Comparison of ENCODE assay signal across 34 cellular contexts in genomic region chr12:77697126-77697525, GRCh38.
"Had no signal": no experiment of that assay in that cellular context is flagged by ENCODE, and none has a peak within 500 bp of the region (broad histone marks: within the 10 kb centered on the region; RNA-seq: fewer than 3 reads in every experiment).

No MANE protein-coding gene starts in this region.

- H3K36me3 Mint-ChIP-seq: activated CD8-positive, alpha-beta memory T cell treated with anti-CD3 and anti-CD28 coated beads, Interleukin-2, amount 10 ng/mL, durations not matched to agents 7 days and 5 days; activated naive CD4-positive, alpha-beta T cell treated with anti-CD3 and anti-CD28 coated beads, Interleukin-2, amount 50 U/mL, for 72 hours; activated naive CD8-positive, alpha-beta T cell treated with anti-CD3 and anti-CD28 coated beads for 36 hours had no signal

- H3K27ac Mint-ChIP-seq: activated B cell treated with CpG ODN at 0.5 μM for 24 hours; activated CD4-positive, alpha-beta memory T cell treated with anti-CD3 and anti-CD28 coated beads, Interleukin-2, amount 10 ng/mL, durations not matched to agents 7 days and 5 days; activated CD4-positive, alpha-beta T cell treated with anti-CD3 and anti-CD28 coated beads, Interleukin-2, amount 10 ng/mL, durations not matched to agents 24 days and 14 days; activated CD8-positive, alpha-beta memory T cell treated with anti-CD3 and anti-CD28 coated beads, Interleukin-2, amount 10 ng/mL, durations not matched to agents 7 days and 5 days; activated CD8-positive, alpha-beta T cell treated with anti-CD3 and anti-CD28 coated beads, Interleukin-2, amount 10 ng/mL, durations not matched to agents 7 days and 5 days; activated naive CD4-positive, alpha-beta T cell treated with anti-CD3 and anti-CD28 coated beads for 36 hours; activated naive CD4-positive, alpha-beta T cell treated with anti-CD3 and anti-CD28 coated beads, Interleukin-2, amount 50 U/mL, for 72 hours; activated naive CD8-positive, alpha-beta T cell treated with anti-CD3 and anti-CD28 coated beads for 36 hours; activated T-cell treated with anti-CD3 and anti-CD28 coated beads, Interleukin-2, amount 50 U/mL, for 72 hours; activated T-helper 1 cell treated with anti-CD3 and anti-CD28 coated beads, Interleukin-12 subunit alpha, Interleukin-12 subunit beta, Interleukin-2, Interleukin-4 antibody, amounts not matched to agents 30 ng/mL and 10 ng/mL and 1 ng/mL, durations not matched to agents 14 hours and 24 hours and 36 hours; activated T-helper 17 cell treated with anti-CD3 and anti-CD28 coated beads, Interleukin-2, amount 50 U/mL, for 72 hours; T-helper 1 cell treated with Interleukin-12 subunit alpha and Interleukin-12 subunit beta and Interleukin-4 antibody, amounts not matched to agents 30 μg/mL and 1 μg/mL, for 36 hours; T-helper 2 cell treated with Interferon-gamma antibody and Interleukin-4, amounts not matched to agents 5 μg/mL and 100 μg/mL, for 36 hours had no signal

- ATAC-seq: activated CD8-positive, alpha-beta memory T cell treated with anti-CD3 and anti-CD28 coated beads, Interleukin-2, amount 10 ng/mL, durations not matched to agents 7 days and 5 days; activated CD8-positive, alpha-beta T cell treated with anti-CD3 and anti-CD28 coated beads, Interleukin-2, amount 10 ng/mL, durations not matched to agents 7 days and 5 days; activated naive CD4-positive, alpha-beta T cell treated with anti-CD3 and anti-CD28 coated beads, Interleukin-2, amount 50 U/mL, for 72 hours; activated T-cell treated with anti-CD3 and anti-CD28 coated beads, Interleukin-2, amount 50 U/mL, for 4 hours; activated T-cell treated with anti-CD3 and anti-CD28 coated beads, Interleukin-2, amount 50 U/mL, for 72 hours; activated T-helper 17 cell treated with anti-CD3 and anti-CD28 coated beads, Interleukin-2, amount 50 U/mL, for 72 hours; body of pancreas had no signal

- H3K27ac ChIP-seq: adrenal gland, body of pancreas, brain microvascular endothelial cell, breast epithelium, VCaP had no signal

- H3K4me1 Mint-ChIP-seq: activated B cell treated with CpG ODN at 0.5 μM for 24 hours; activated CD4-positive, alpha-beta memory T cell treated with anti-CD3 and anti-CD28 coated beads, Interleukin-2, amount 10 ng/mL, durations not matched to agents 7 days and 5 days; activated CD4-positive, alpha-beta T cell treated with anti-CD3 and anti-CD28 coated beads, Interleukin-2, amount 10 ng/mL, durations not matched to agents 24 days and 14 days; activated CD8-positive, alpha-beta memory T cell treated with anti-CD3 and anti-CD28 coated beads, Interleukin-2, amount 10 ng/mL, durations not matched to agents 7 days and 5 days; activated naive CD8-positive, alpha-beta T cell treated with anti-CD3 and anti-CD28 coated beads for 36 hours; activated T-helper 17 cell treated with anti-CD3 and anti-CD28 coated beads, Interleukin-2, amount 50 U/mL, for 72 hours had no signal

- H3K4me3 ChIP-seq: adrenal gland, body of pancreas, breast epithelium had no signal

- H3K4me1 ChIP-seq: adrenal gland, body of pancreas, breast epithelium had no signal

- H3K27me3 Mint-ChIP-seq: activated B cell treated with CpG ODN at 0.5 μM for 24 hours; activated CD4-positive, alpha-beta memory T cell treated with anti-CD3 and anti-CD28 coated beads, Interleukin-2, amount 10 ng/mL, durations not matched to agents 7 days and 5 days; activated CD4-positive, alpha-beta T cell treated with anti-CD3 and anti-CD28 coated beads, Interleukin-2, amount 10 ng/mL, durations not matched to agents 24 days and 14 days; activated CD8-positive, alpha-beta memory T cell treated with anti-CD3 and anti-CD28 coated beads, Interleukin-2, amount 10 ng/mL, durations not matched to agents 7 days and 5 days; activated naive CD8-positive, alpha-beta T cell treated with anti-CD3 and anti-CD28 coated beads for 36 hours; activated T-helper 17 cell treated with anti-CD3 and anti-CD28 coated beads, Interleukin-2, amount 50 U/mL, for 72 hours had no signal

- H3K9me3 Mint-ChIP-seq: activated B cell treated with CpG ODN at 0.5 μM for 24 hours; activated CD4-positive, alpha-beta memory T cell treated with anti-CD3 and anti-CD28 coated beads, Interleukin-2, amount 10 ng/mL, durations not matched to agents 7 days and 5 days; activated CD4-positive, alpha-beta T cell treated with anti-CD3 and anti-CD28 coated beads, Interleukin-2, amount 10 ng/mL, durations not matched to agents 24 days and 14 days; activated naive CD8-positive, alpha-beta T cell treated with anti-CD3 and anti-CD28 coated beads for 36 hours; activated T-helper 1 cell treated with anti-CD3 and anti-CD28 coated beads, Interleukin-12 subunit alpha, Interleukin-12 subunit beta, Interleukin-2, Interleukin-4 antibody, amounts not matched to agents 30 ng/mL and 10 ng/mL and 1 ng/mL, durations not matched to agents 14 hours and 24 hours and 36 hours; activated T-helper 17 cell treated with anti-CD3 and anti-CD28 coated beads, Interleukin-2, amount 50 U/mL, for 72 hours; T-helper 1 cell treated with Interleukin-12 subunit alpha and Interleukin-12 subunit beta and Interleukin-4 antibody, amounts not matched to agents 30 μg/mL and 1 μg/mL, for 36 hours; T-helper 2 cell treated with Interferon-gamma antibody and Interleukin-4, amounts not matched to agents 5 μg/mL and 100 μg/mL, for 36 hours had no signal

- H3K36me3 ChIP-seq: adrenal gland, brain microvascular endothelial cell, breast epithelium had no signal

- H3K27me3 ChIP-seq: adrenal gland, body of pancreas, brain microvascular endothelial cell, breast epithelium had no signal

- DNase-seq: activated B cell treated with CpG ODN at 0.5 μM for 24 hours; activated CD4-positive, alpha-beta memory T cell treated with anti-CD3 and anti-CD28 coated beads, Interleukin-2, amount 10 ng/mL, durations not matched to agents 7 days and 5 days; activated CD4-positive, alpha-beta T cell treated with anti-CD3 and anti-CD28 coated beads for 4 hours; activated CD4-positive, alpha-beta T cell treated with anti-CD3 and anti-CD28 coated beads, Interleukin-2, amount 10 ng/mL, durations not matched to agents 24 days and 14 days; activated CD4-positive, alpha-beta T cell treated with anti-CD3 and anti-CD28 coated beads, Interleukin-2, amount 50 U/mL, for 48 hours; activated CD4-positive, CD25-positive, alpha-beta regulatory T cell treated with anti-CD3 and anti-CD28 coated beads, Interleukin-2, amount 50 U/mL, for 72 hours; activated CD8-positive, alpha-beta memory T cell treated with anti-CD3 and anti-CD28 coated beads for 24 hours; activated CD8-positive, alpha-beta memory T cell treated with anti-CD3 and anti-CD28 coated beads, Interleukin-2, amount 10 ng/mL, durations not matched to agents 7 days and 5 days; activated CD8-positive, alpha-beta memory T cell treated with anti-CD3 and anti-CD28 coated beads, Interleukin-2, amount 50 U/mL, for 48 hours; activated CD8-positive, alpha-beta T cell treated with anti-CD3 and anti-CD28 coated beads, Interleukin-2, amount 10 ng/mL, durations not matched to agents 7 days and 5 days; activated effector memory CD4-positive, alpha-beta T cell treated with anti-CD3 and anti-CD28 coated beads, Interleukin-2, amount 50 U/mL, for 16 hours; activated gamma-delta T cell treated with Interleukin-2 at 50 U/mL for 16 hours; activated naive CD4-positive, alpha-beta T cell; activated naive CD4-positive, alpha-beta T cell treated with anti-CD3 and anti-CD28 coated beads for 36 hours; activated naive CD4-positive, alpha-beta T cell treated with anti-CD3 and anti-CD28 coated beads, Interleukin-2, amount 50 U/mL, for 16 hours; activated naive CD8-positive, alpha-beta T cell treated with anti-CD3 and anti-CD28 coated beads for 36 hours; activated T-cell treated with anti-CD3 and anti-CD28 coated beads, Interleukin-2, amount 50 U/mL, for 4 hours; activated T-cell treated with anti-CD3 and anti-CD28 coated beads, Interleukin-2, amount 50 U/mL, for 72 hours; adrenal gland; amniotic stem cell; aorta; body of pancreas; brain microvascular endothelial cell; central memory CD4-positive, alpha-beta T cell; T-helper 1 cell; T-helper 2 cell; T-helper 9 cell had no signal

- H3K9me3 ChIP-seq: body of pancreas, breast epithelium had no signal

- H3K4me3 Mint-ChIP-seq: activated B cell treated with CpG ODN at 0.5 μM for 24 hours; activated CD4-positive, alpha-beta memory T cell treated with anti-CD3 and anti-CD28 coated beads, Interleukin-2, amount 10 ng/mL, durations not matched to agents 7 days and 5 days; activated CD4-positive, alpha-beta T cell treated with anti-CD3 and anti-CD28 coated beads, Interleukin-2, amount 10 ng/mL, durations not matched to agents 24 days and 14 days; activated CD8-positive, alpha-beta memory T cell treated with anti-CD3 and anti-CD28 coated beads, Interleukin-2, amount 10 ng/mL, durations not matched to agents 7 days and 5 days; activated CD8-positive, alpha-beta T cell treated with anti-CD3 and anti-CD28 coated beads, Interleukin-2, amount 10 ng/mL, durations not matched to agents 7 days and 5 days; activated naive CD4-positive, alpha-beta T cell treated with anti-CD3 and anti-CD28 coated beads for 36 hours; activated naive CD8-positive, alpha-beta T cell treated with anti-CD3 and anti-CD28 coated beads for 36 hours; activated T-cell treated with anti-CD3 and anti-CD28 coated beads, Interleukin-2, amount 50 U/mL, for 4 hours; activated T-cell treated with anti-CD3 and anti-CD28 coated beads, Interleukin-2, amount 50 U/mL, for 72 hours; activated T-helper 1 cell treated with anti-CD3 and anti-CD28 coated beads, Interleukin-12 subunit alpha, Interleukin-12 subunit beta, Interleukin-2, Interleukin-4 antibody, amounts not matched to agents 30 ng/mL and 10 ng/mL and 1 ng/mL, durations not matched to agents 14 hours and 24 hours and 36 hours; activated T-helper 17 cell treated with anti-CD3 and anti-CD28 coated beads, Interleukin-2, amount 50 U/mL, for 72 hours; T-helper 1 cell treated with Interleukin-12 subunit alpha and Interleukin-12 subunit beta and Interleukin-4 antibody, amounts not matched to agents 30 μg/mL and 1 μg/mL, for 36 hours; T-helper 2 cell treated with Interferon-gamma antibody and Interleukin-4, amounts not matched to agents 5 μg/mL and 100 μg/mL, for 36 hours had no signal
